ENCODE assay signal across 8 cellular contexts in the genomic region with DNA sequence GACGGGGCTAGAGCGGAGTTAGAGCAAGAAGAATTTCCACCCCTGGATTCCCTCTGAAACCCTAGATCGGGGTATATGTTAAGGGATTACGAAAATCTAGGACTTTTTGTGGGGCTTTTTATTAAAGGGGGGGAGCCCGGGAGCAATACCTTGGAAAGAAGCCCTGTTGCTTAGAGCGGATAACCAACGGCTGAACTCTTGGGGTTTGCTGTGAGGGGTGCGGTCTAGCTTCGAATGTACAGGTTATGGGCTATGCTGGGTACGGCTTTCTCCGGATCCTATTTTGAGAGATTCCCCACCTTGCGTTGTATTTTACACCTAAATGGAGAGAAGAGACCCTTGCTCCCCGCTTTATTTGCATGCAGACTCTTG. TPM values are rescaled to one million over a fixed set of nuclear protein-coding genes. Genes with fewer than 3 reads are reported as not detected.
DNase-seq lines count a peak whose midpoint lies in the region; ATAC-seq and TF ChIP-seq lines count a peak whose summit lies in the region.

No MANE protein-coding gene starts in this region.

- H3K9me3 ChIP-seq in iPS-18a (ENCODE audit: control insufficient read depth, low read depth, low read length) (no peaks in the 10 kb centered on the region), subcutaneous abdominal adipose tissue (ENCODE audit: control insufficient read depth in 5 of 5, low read length in 5 of 5) (no peaks in the 10 kb centered on the region)

- CTCF ChIA-PET in Calu3 (lab: Charles Lee): interaction anchor here (0.8 to 4.5 kb wide), 7 partner anchors 24 to 397 kb away, joined by 3 to 47 read pairs (median 5); a partner anchor contains a TSS
- CTCF ChIA-PET in activated CD8-positive, alpha-beta T cell treated with anti-CD3 and anti-CD28 coated beads, Interleukin-2, amount 10 ng/mL, durations not matched to agents 7 days and 5 days (lab: Charles Lee): interaction anchor here (0.9 to 18.8 kb wide), 26 partner anchors 12 to 368 kb away, joined by 3 to 647 read pairs (median 6); a partner anchor contains a TSS

- H3K27me3 Mint-ChIP-seq in Calu3 (ENCODE audit: unreplicated experiment): peaks cover 26% of the 10 kb centered on the region
- peaks cover 17% of the 10 kb centered on the region for H3K27me3 Mint-ChIP-seq in activated CD8-positive, alpha-beta T cell treated with anti-CD3 and anti-CD28 coated beads, Interleukin-2, amount 10 ng/mL, durations not matched to agents 7 days and 5 days (ENCODE audit: low read depth)

- peaks cover 24% of the 10 kb centered on the region for H3K4me1 ChIP-seq in iPS-18a (ENCODE audit: control insufficient read depth, low read depth, low read length)
- H3K4me1 ChIP-seq in subcutaneous abdominal adipose tissue (ENCODE audit: control insufficient read depth in 5 of 5, insufficient read depth in 5 of 5, low read length in 5 of 5): peaks cover 14 to 33% (median 28%) of the 10 kb centered on the region in 5 donors

- no TSS peak for BruUV-seq in Calu3 (replicated peaks; lab: Mats Ljungman, UMichigan)

- H3K4me3 Mint-ChIP-seq in Calu3 (ENCODE audit: low read depth, unreplicated experiment): peak overlapping the region; percentile 95
- H3K4me3 Mint-ChIP-seq in activated CD8-positive, alpha-beta T cell treated with anti-CD3 and anti-CD28 coated beads, Interleukin-2, amount 10 ng/mL, durations not matched to agents 7 days and 5 days: peak overlapping the region; percentile 80

- ATAC-seq in HG03432 (IDR thresholded peaks at IDR 0.05; ENCODE audit: unreplicated experiment) (peak; percentile 3), HG03196 (IDR thresholded peaks at IDR 0.05; ENCODE audit: unreplicated experiment) (no peak)
- ATAC-seq in activated CD8-positive, alpha-beta T cell treated with anti-CD3 and anti-CD28 coated beads, Interleukin-2, amount 10 ng/mL, durations not matched to agents 7 days and 5 days: peak; percentile 10

- H3K27ac ChIP-seq in iPS-18a (ENCODE audit: low read length) (no peak overlapping the region), subcutaneous abdominal adipose tissue (ENCODE audit: low read depth, low read length) (peak overlapping the region; percentile 83)

- H3K4me1 Mint-ChIP-seq in Calu3 (ENCODE audit: low read depth, unreplicated experiment): peaks cover 26% of the 10 kb centered on the region
- H3K4me1 Mint-ChIP-seq in activated CD8-positive, alpha-beta T cell treated with anti-CD3 and anti-CD28 coated beads, Interleukin-2, amount 10 ng/mL, durations not matched to agents 7 days and 5 days (ENCODE audit: low read depth): peaks cover 27% of the 10 kb centered on the region

- H3K27me3 ChIP-seq in iPS-18a (ENCODE audit: control insufficient read depth, insufficient read depth, low read length) (peaks cover 21% of the 10 kb centered on the region), subcutaneous abdominal adipose tissue (ENCODE audit: control insufficient read depth in 5 of 5, insufficient read depth in 4 of 5, low read length in 5 of 5) (no peaks in the 10 kb centered on the region)

- H3K36me3 Mint-ChIP-seq in Calu3 (ENCODE audit: insufficient read depth, unreplicated experiment): peaks cover 28% of the 10 kb centered on the region
- peaks cover 3% of the 10 kb centered on the region for H3K36me3 Mint-ChIP-seq in activated CD8-positive, alpha-beta T cell treated with anti-CD3 and anti-CD28 coated beads, Interleukin-2, amount 10 ng/mL, durations not matched to agents 7 days and 5 days (ENCODE audit: low read depth)

- TF ChIP-seq CTCF in Calu3 (IDR thresholded peaks at IDR 0.05; ENCODE audit: unreplicated experiment): no peak

- POLR2A ChIA-PET in activated CD8-positive, alpha-beta T cell treated with anti-CD3 and anti-CD28 coated beads, Interleukin-2, amount 10 ng/mL, durations not matched to agents 7 days and 5 days (lab: Charles Lee): interaction anchor here (1.1 to 1.8 kb wide), 6 partner anchors 22 to 70 kb away, joined by 3 to 8 read pairs (median 4); a partner anchor contains a TSS

- H3K27ac Mint-ChIP-seq in Calu3 (ENCODE audit: unreplicated experiment): no peak overlapping the region
- H3K27ac Mint-ChIP-seq in activated CD8-positive, alpha-beta T cell treated with anti-CD3 and anti-CD28 coated beads, Interleukin-2, amount 10 ng/mL, durations not matched to agents 7 days and 5 days: no peak overlapping the region

- no peak for DNase-seq in Calu3
- DNase-seq in activated CD8-positive, alpha-beta T cell treated with anti-CD3 and anti-CD28 coated beads, Interleukin-2, amount 10 ng/mL, durations not matched to agents 7 days and 5 days: peak; percentile 30
- no peak for DNase-seq in mucosa of gallbladder (ENCODE audit: low spot score)
- no peak for DNase-seq in iPS-NIHi11 (ENCODE audit: low spot score)

- intact Hi-C loops in Calu3 (cut with micrococcal nuclease; ENCODE audit: unreplicated experiment): loop anchor here (10.0 kb wide), 1 partner anchor 79 kb away; no protein-coding TSS in a partner anchor

- no peaks in the 10 kb centered on the region for H3K9me3 Mint-ChIP-seq in Calu3 (ENCODE audit: low read depth, unreplicated experiment)
- no peaks in the 10 kb centered on the region for H3K9me3 Mint-ChIP-seq in activated CD8-positive, alpha-beta T cell treated with anti-CD3 and anti-CD28 coated beads, Interleukin-2, amount 10 ng/mL, durations not matched to agents 7 days and 5 days (ENCODE audit: insufficient read depth)

- H3K36me3 ChIP-seq in iPS-18a (ENCODE audit: control insufficient read depth, low read depth, low read length) (no peaks in the 10 kb centered on the region), subcutaneous abdominal adipose tissue (ENCODE audit: control insufficient read depth in 5 of 5, insufficient read depth in 5 of 5, low read length in 5 of 5) (no peaks in the 10 kb centered on the region)

- H3K9ac ChIP-seq in iPS-18a (ENCODE audit: low read length) (peak overlapping the region; percentile 67), subcutaneous abdominal adipose tissue (ENCODE audit: low read length in 5 of 5) (peak overlapping the region in 4 of 5 donors; percentile 65 to 80 (median 76))

- H3K4me3 ChIP-seq in iPS-18a (ENCODE audit: low read length) (peak overlapping the region; percentile 82), subcutaneous abdominal adipose tissue (ENCODE audit: low read depth in 1 of 5, low read length in 5 of 5) (peak overlapping the region; percentile 70 to 89 (median 88))

RNA-seq across cellular contexts. Expression of a gene that starts 0.6 kb away (rescaled TPM):
- total RNA-seq in Calu3 (2022) (7.6 and 8.0 TPM in 2 replicates), mucosa of gallbladder (17.6 TPM)
- total RNA-seq in activated CD8-positive, alpha-beta T cell treated with anti-CD3 and anti-CD28 coated beads, Interleukin-2, amount 10 ng/mL, durations not matched to agents 7 days and 5 days: 1 to 10 TPM; 5.3 to 5.9 TPM

RNA-seq across cellular contexts. Expression of a gene that starts 23.7 kb away (rescaled TPM):
- total RNA-seq in Calu3 (2022): 41.8 and 45.1 TPM in 2 replicates
- total RNA-seq in activated CD8-positive, alpha-beta T cell treated with anti-CD3 and anti-CD28 coated beads, Interleukin-2, amount 10 ng/mL, durations not matched to agents 7 days and 5 days: 10 to 100 TPM; 41.6 to 45.1 TPM
- total RNA-seq in mucosa of gallbladder: 41.2 TPM

RNA-seq across cellular contexts. Expression of a gene that starts 48.7 kb away (rescaled TPM):
- total RNA-seq in Calu3 (2022) (93.7 and 96.2 TPM in 2 replicates), mucosa of gallbladder (168 TPM)
- 10 to 100 TPM; 59.0 to 61.3 TPM for total RNA-seq in activated CD8-positive, alpha-beta T cell treated with anti-CD3 and anti-CD28 coated beads, Interleukin-2, amount 10 ng/mL, durations not matched to agents 7 days and 5 days
